ENCODE assay signal across 1 cellular context in genomic region chr16:583470-583814, GRCh38.
TF ChIP-seq lines count a peak whose summit lies in the region.

No MANE protein-coding gene starts in this region.

TF ChIP-seq in GM23338, 12 proteins besides CTCF, POLR2A, EP300 and RAD21 (continued from another document):
- TF ChIP-seq, protein P1, sequence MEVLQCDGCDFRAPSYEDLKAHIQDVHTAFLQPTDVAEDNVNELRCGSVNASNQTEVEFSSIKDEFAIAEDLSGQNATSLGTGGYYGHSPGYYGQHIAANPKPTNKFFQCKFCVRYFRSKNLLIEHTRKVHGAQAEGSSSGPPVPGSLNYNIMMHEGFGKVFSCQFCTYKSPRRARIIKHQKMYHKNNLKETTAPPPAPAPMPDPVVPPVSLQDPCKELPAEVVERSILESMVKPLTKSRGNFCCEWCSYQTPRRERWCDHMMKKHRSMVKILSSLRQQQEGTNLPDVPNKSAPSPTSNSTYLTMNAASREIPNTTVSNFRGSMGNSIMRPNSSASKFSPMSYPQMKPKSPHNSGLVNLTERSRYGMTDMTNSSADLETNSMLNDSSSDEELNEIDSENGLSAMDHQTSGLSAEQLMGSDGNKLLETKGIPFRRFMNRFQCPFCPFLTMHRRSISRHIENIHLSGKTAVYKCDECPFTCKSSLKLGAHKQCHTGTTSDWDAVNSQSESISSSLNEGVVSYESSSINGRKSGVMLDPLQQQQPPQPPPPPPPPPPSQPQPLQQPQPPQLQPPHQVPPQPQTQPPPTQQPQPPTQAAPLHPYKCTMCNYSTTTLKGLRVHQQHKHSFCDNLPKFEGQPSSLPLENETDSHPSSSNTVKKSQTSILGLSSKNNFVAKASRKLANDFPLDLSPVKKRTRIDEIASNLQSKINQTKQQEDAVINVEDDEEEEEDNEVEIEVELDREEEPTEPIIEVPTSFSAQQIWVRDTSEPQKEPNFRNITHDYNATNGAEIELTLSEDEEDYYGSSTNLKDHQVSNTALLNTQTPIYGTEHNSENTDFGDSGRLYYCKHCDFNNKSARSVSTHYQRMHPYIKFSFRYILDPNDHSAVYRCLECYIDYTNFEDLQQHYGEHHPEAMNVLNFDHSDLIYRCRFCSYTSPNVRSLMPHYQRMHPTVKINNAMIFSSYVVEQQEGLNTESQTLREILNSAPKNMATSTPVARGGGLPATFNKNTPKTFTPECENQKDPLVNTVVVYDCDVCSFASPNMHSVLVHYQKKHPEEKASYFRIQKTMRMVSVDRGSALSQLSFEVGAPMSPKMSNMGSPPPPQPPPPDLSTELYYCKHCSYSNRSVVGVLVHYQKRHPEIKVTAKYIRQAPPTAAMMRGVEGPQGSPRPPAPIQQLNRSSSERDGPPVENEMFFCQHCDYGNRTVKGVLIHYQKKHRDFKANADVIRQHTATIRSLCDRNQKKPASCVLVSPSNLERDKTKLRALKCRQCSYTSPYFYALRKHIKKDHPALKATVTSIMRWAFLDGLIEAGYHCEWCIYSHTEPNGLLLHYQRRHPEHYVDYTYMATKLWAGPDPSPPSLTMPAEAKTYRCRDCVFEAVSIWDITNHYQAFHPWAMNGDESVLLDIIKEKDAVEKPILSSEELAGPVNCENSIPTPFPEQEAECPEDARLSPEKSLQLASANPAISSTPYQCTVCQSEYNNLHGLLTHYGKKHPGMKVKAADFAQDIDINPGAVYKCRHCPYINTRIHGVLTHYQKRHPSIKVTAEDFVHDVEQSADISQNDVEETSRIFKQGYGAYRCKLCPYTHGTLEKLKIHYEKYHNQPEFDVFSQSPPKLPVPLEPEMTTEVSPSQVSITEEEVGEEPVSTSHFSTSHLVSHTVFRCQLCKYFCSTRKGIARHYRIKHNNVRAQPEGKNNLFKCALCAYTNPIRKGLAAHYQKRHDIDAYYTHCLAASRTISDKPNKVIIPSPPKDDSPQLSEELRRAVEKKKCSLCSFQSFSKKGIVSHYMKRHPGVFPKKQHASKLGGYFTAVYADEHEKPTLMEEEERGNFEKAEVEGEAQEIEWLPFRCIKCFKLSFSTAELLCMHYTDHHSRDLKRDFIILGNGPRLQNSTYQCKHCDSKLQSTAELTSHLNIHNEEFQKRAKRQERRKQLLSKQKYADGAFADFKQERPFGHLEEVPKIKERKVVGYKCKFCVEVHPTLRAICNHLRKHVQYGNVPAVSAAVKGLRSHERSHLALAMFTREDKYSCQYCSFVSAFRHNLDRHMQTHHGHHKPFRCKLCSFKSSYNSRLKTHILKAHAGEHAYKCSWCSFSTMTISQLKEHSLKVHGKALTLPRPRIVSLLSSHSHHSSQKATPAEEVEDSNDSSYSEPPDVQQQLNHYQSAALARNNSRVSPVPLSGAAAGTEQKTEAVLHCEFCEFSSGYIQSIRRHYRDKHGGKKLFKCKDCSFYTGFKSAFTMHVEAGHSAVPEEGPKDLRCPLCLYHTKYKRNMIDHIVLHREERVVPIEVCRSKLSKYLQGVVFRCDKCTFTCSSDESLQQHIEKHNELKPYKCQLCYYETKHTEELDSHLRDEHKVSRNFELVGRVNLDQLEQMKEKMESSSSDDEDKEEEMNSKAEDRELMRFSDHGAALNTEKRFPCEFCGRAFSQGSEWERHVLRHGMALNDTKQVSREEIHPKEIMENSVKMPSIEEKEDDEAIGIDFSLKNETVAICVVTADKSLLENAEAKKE (CRISPR knock-in tag; IDR thresholded peaks at IDR 0.05): no peak
- TF ChIP-seq STAT1 (IDR thresholded peaks at IDR 0.05; ENCODE audit: unreplicated experiment) (no peak), ETS1 (IDR thresholded peaks at IDR 0.05) (no peak), EZH2phosphoT487 (IDR thresholded peaks at IDR 0.05; ENCODE audit: unreplicated experiment) (no peak), JUNB (IDR thresholded peaks at IDR 0.05; ENCODE audit: unreplicated experiment) (no peak), CREB1 (CRISPR knock-in tag; IDR thresholded peaks at IDR 0.05; ENCODE audit: low read depth) (no peak), REST (IDR thresholded peaks at IDR 0.05; ENCODE audit: unreplicated experiment) (no peak), EZH2 (IDR thresholded peaks at IDR 0.05; ENCODE audit: low read depth, unreplicated experiment) (no peak), ZNF114 (CRISPR knock-in tag; IDR thresholded peaks at IDR 0.05) (no peak), NANOG (IDR thresholded peaks at IDR 0.05; ENCODE audit: borderline replicate concordance) (no peak), POLR2AphosphoS5 (IDR thresholded peaks at IDR 0.05; ENCODE audit: low read depth) (no peak)
